ENCODE assay signal across 15 cellular contexts in genomic region chr11:114242032-114242431, GRCh38. TPM values are rescaled to one million over a fixed set of nuclear protein-coding genes. Genes with fewer than 3 reads are reported as not detected.
DNase-seq lines count a peak whose midpoint lies in the region; ATAC-seq and TF ChIP-seq lines count a peak whose summit lies in the region.
"Had no signal": no experiment of that assay in that cellular context is flagged by ENCODE, and none has a peak within 500 bp of the region (broad histone marks: within the 10 kb centered on the region; RNA-seq: fewer than 3 reads in every experiment).

No MANE protein-coding gene starts in this region.

- 91 to 95% (median 95%) methylated on average over 15 of the region's 15 CpGs for WGBS in psoas muscle, 3 donors

- DNase-seq in RPMI8226 (peak; percentile 21), psoas muscle (no peak), NCI-H2081 treated with DMSO at 0.1 percent for 48 hours (lab: John Stamatoyannopoulos, UW) (no peak), activated T-cell treated with anti-CD3 and anti-CD28 coated beads for 4 hours (no peak), COLO668 (lab: John Stamatoyannopoulos, UW; ENCODE audit: unreplicated experiment) (no peak)
- no peak for DNase-seq in activated CD4-positive, CD25-positive, alpha-beta regulatory T cell treated with anti-CD3 and anti-CD28 coated beads, Interleukin-2, amount 50 U/mL, for 72 hours
- DNase-seq: ACHN; BE2C; C1 segment of cervical spinal cord; Caco-2; CD4-positive, CD25-positive, alpha-beta regulatory T cell; CD8-positive, alpha-beta memory T cell; GM23248 had no signal

- ATAC-seq in psoas muscle = no peak

- TF ChIP-seq CTCF in psoas muscle (IDR thresholded peaks at IDR 0.05) = no peak

- peak overlapping the region; percentile 67 for H3K27ac ChIP-seq in angular gyrus (ENCODE audit: low read depth, low read length)
- H3K27ac ChIP-seq in psoas muscle = peak overlapping the region; percentile 78
- H3K27ac ChIP-seq: GM23248 had no signal

- peaks cover 3 to 70% of the 10 kb centered on the region in 2 donors for H3K36me3 ChIP-seq in psoas muscle (ENCODE audit: insufficient read depth in 1 of 2, low read depth in 1 of 2)
- H3K36me3 ChIP-seq: BE2C, HAP-1 had no signal

- peaks cover 67% of the 10 kb centered on the region for H3K4me1 ChIP-seq in psoas muscle
- H3K4me1 ChIP-seq: BE2C, Caco-2, HAP-1 had no signal

- no peaks in the 10 kb centered on the region for H3K9me3 ChIP-seq in psoas muscle
- H3K9me3 ChIP-seq: BE2C, Caco-2, HAP-1 had no signal

- H3K27me3 ChIP-seq in psoas muscle (ENCODE audit: insufficient read depth in 3 of 3, low read length in 2 of 3) = no peaks in the 10 kb centered on the region

- intact Hi-C loops in psoas muscle (cut with DNase I) = loop anchor here in 1 of 2 donors (5.0 kb wide), 1 partner anchor 35 kb away; no protein-coding TSS in a partner anchor

- H3K4me3 ChIP-seq in psoas muscle = no peak overlapping the region
- H3K4me3 ChIP-seq: GM23248, HAP-1 had no signal

RNA-seq across cellular contexts. Expression of gene NNMT, which starts 54.2 kb away (rescaled TPM):
- 1,000 to 10,000 TPM in 1 of 4 donors, 100 to 1,000 TPM in 3; 165 to 2,602 (median 604) TPM for total RNA-seq in psoas muscle
- polyA plus RNA-seq in psoas muscle = 1,000 to 10,000 TPM in 2 of 3 donors, 100 to 1,000 TPM in 1; 649 to 3,089 (median 1,851) TPM
- total RNA-seq: CD4-positive, CD25-positive, alpha-beta regulatory T cell; CD8-positive, alpha-beta memory T cell had no signal
- polyA plus RNA-seq: CD4-positive, CD25-positive, alpha-beta regulatory T cell; CD8-positive, alpha-beta memory T cell had no signal
